ENCODE assay signal across 8 cellular contexts in the genomic region with DNA sequence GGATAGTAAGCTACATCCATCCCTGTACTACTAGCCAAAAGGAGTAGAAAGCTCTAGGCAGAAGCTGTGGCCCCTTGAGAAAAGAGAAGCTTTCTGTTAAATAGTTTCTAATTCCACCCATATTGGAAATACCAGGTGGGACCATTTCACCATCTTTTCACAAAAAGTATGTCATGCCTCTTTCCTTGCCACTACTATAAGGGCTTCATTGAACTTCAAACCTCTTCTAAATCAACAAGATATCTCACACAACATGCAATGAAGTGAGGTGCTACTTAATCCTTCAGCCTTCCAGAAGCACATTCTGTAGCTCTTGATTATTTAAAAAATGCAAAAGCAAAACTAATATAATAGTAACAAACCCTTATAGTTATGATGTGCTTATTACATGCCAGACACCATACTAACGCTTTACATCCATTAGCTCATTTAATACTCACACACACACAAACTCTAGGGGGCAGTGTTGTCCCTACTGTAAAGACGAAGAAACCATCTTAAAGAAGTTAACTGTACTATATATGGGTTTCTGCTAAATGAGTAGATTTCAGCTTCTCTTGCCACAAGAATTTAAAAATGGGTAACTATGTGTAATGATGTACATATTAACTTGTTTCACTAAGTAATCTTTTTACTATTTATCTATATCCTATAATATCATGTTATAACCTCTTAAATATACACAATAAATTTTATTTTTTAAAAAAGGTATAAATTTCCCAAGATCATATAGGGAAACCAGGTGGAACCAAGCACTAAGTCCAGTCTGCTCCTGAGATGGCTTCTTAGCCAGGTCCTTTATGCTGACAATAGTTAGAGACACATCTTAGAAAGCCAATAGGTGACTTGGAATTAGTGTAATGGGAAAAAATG.
DNase-seq lines count a peak whose midpoint lies in the region; ATAC-seq and TF ChIP-seq lines count a peak whose summit lies in the region.

No MANE protein-coding gene starts in this region.

- CTCF ChIA-PET in activated CD8-positive, alpha-beta T cell treated with anti-CD3 and anti-CD28 coated beads for 36 hours (lab: Charles Lee) = interaction anchor here (0.6 to 8.4 kb wide), 39 partner anchors 8 to 390 kb away, joined by 3 to 164 read pairs (median 5); partner anchors contain the start of genes KLHDC1, NEMF and RPS29

- intact Hi-C loops in activated CD8-positive, alpha-beta T cell treated with anti-CD3 and anti-CD28 coated beads for 36 hours (cut with micrococcal nuclease) = loop anchor here (2.0 kb wide), 1 partner anchor 35 kb away; no protein-coding TSS in a partner anchor

- H3K27me3 Mint-ChIP-seq in activated CD8-positive, alpha-beta T cell treated with anti-CD3 and anti-CD28 coated beads for 36 hours = no peaks in the 10 kb centered on the region

- peak; percentile 82 for TF ChIP-seq CTCF in activated CD8-positive, alpha-beta T cell treated with anti-CD3 and anti-CD28 coated beads for 36 hours (IDR thresholded peaks at IDR 0.05)
- TF ChIP-seq CTCF in fibroblast of pulmonary artery (IDR thresholded peaks at IDR 0.05; ENCODE audit: low read length, missing control alignments) = peak; percentile 83

- no peak overlapping the region for H3K4me3 Mint-ChIP-seq in activated CD8-positive, alpha-beta T cell treated with anti-CD3 and anti-CD28 coated beads for 36 hours

- DNase-seq in DMS114 treated with DMSO at 0.1 percent for 48 hours (lab: John Stamatoyannopoulos, UW; ENCODE audit: unreplicated experiment) (peak; percentile 69), NCI-H748 treated with DMSO at 0.1 percent for 48 hours (lab: John Stamatoyannopoulos, UW) (peak; percentile 76), fibroblast of pulmonary artery (ENCODE audit: low read depth) (peak; percentile 89), pons (ENCODE audit: low spot score) (peak; percentile 74), T1000 (lab: John Stamatoyannopoulos, UW) (no peak)
- DNase-seq in activated CD8-positive, alpha-beta T cell treated with anti-CD3 and anti-CD28 coated beads for 36 hours = peak; percentile 82

- H3K9me3 Mint-ChIP-seq in activated CD8-positive, alpha-beta T cell treated with anti-CD3 and anti-CD28 coated beads for 36 hours = no peaks in the 10 kb centered on the region

- POLR2A ChIA-PET in activated CD8-positive, alpha-beta T cell treated with anti-CD3 and anti-CD28 coated beads for 36 hours (lab: Charles Lee) = no interaction called here

- no peak overlapping the region for H3K4me3 ChIP-seq in fibroblast of pulmonary artery (replicated peaks; ENCODE audit: low read depth, low read length)

- ATAC-seq in GM19397 (IDR thresholded peaks at IDR 0.05; ENCODE audit: unreplicated experiment) (peak; percentile 84), HG03457 (IDR thresholded peaks at IDR 0.05; ENCODE audit: unreplicated experiment) (peak; percentile 90)
- ATAC-seq in activated CD8-positive, alpha-beta T cell treated with anti-CD3 and anti-CD28 coated beads for 36 hours = peak; percentile 93

- no peaks in the 10 kb centered on the region for H3K36me3 Mint-ChIP-seq in activated CD8-positive, alpha-beta T cell treated with anti-CD3 and anti-CD28 coated beads for 36 hours (ENCODE audit: low read depth)

- H3K4me1 Mint-ChIP-seq in activated CD8-positive, alpha-beta T cell treated with anti-CD3 and anti-CD28 coated beads for 36 hours (ENCODE audit: low read depth) = no peaks in the 10 kb centered on the region

- no peak overlapping the region for H3K27ac Mint-ChIP-seq in activated CD8-positive, alpha-beta T cell treated with anti-CD3 and anti-CD28 coated beads for 36 hours
